ENCODE assay signal across 8 cellular contexts in genomic region chr3:139416275-139416674, GRCh38.
"Had no signal": no experiment of that assay in that cellular context is flagged by ENCODE, and none has a peak within 500 bp of the region (broad histone marks: within the 10 kb centered on the region; RNA-seq: fewer than 3 reads in every experiment).

No MANE protein-coding gene starts in this region.

- FAIRE-seq: G401.6, GM12878, GM12891, GM12892, GM18507, GM19239 had no signal

- H3K4me3 ChIP-seq: GM12878 had no signal

- DNase-seq: GDM1, GF-D8 had no signal

- ATAC-seq: GM12878 had no signal
